20 cellular contexts compared by ENCODE assay signal in genomic region chr13:24361852-24362366, GRCh38. TPM values are rescaled to one million over a fixed set of nuclear protein-coding genes. Genes with fewer than 3 reads are reported as not detected.
DNase-seq lines count a peak whose midpoint lies in the region; TF ChIP-seq lines count a peak whose summit lies in the region.
"Had no signal": no experiment of that assay in that cellular context is flagged by ENCODE, and none has a peak within 500 bp of the region (broad histone marks: within the 10 kb centered on the region; RNA-seq: fewer than 3 reads in every experiment).

No MANE protein-coding gene starts in this region.

- no CpG with 5 or more reads among the region's 8 CpGs for WGBS in H9 (ENCODE audit: extremely low coverage, insufficient read length, low lambda C conversion rate)
- no CpG with 5 or more reads among the region's 8 CpGs for WGBS in neuronal stem cell (ENCODE audit: extremely low coverage in 2 of 2, insufficient read length in 2 of 2, insufficient replicate concordance in 1 of 2), 2 donors
- 78 to 89% (median 83%) methylated on average over 2 to 8 of the region's 8 CpGs; no CpG with 5 or more reads in 1 of the 5 donors for WGBS in spleen, 5 donors

- no peak for TF ChIP-seq POLR2A in spleen (IDR thresholded peaks at IDR 0.05)

- no peak overlapping the region for H3K9ac ChIP-seq in H9 (ENCODE audit: extremely low read depth, insufficient read length, low read length)
- no peak overlapping the region for H3K9ac ChIP-seq in colonic mucosa (ENCODE audit: low read depth in 2 of 2, low read length in 2 of 2)
- no peak overlapping the region for H3K9ac ChIP-seq in neuronal stem cell (ENCODE audit: low read depth, low read length, poor library complexity)
- H3K9ac ChIP-seq: BLaER1 had no signal

- no peaks in the 10 kb centered on the region for H3K36me3 ChIP-seq in colonic mucosa
- no peaks in the 10 kb centered on the region for H3K36me3 ChIP-seq in neuronal stem cell (replicated peaks in 1 of 2; ENCODE audit: control insufficient read depth in 2 of 2, insufficient read depth in 2 of 2, low read length in 2 of 2)
- no peaks in the 10 kb centered on the region for H3K36me3 ChIP-seq in spleen
- H3K36me3 ChIP-seq: BE2C, BLaER1 had no signal

- H3K4me3 Mint-ChIP-seq in H9 = no peak overlapping the region
- no peak overlapping the region for H3K4me3 Mint-ChIP-seq in activated CD4-positive, alpha-beta T cell treated with anti-CD3 and anti-CD28 coated beads, Interleukin-2, amount 10 ng/mL, durations not matched to agents 7 days and 5 days
- H3K4me3 Mint-ChIP-seq: CD4-positive, alpha-beta memory T cell; CD4-positive, CD25-positive, alpha-beta regulatory T cell; CD8-positive, alpha-beta memory T cell had no signal

- intact Hi-C loops in colonic mucosa (cut with DNase I) (no loop called here), spleen (cut with DNase I; ENCODE audit: low total_unique reads) (no loop called here)

- H2AK5ac ChIP-seq in H9 (ENCODE audit: insufficient read length, low read length) (no peak overlapping the region), neuronal stem cell (ENCODE audit: low read depth, low read length) (no peak overlapping the region)

- H3K27ac Mint-ChIP-seq in H9 = no peak overlapping the region
- H3K27ac Mint-ChIP-seq in activated CD4-positive, alpha-beta T cell treated with anti-CD3 and anti-CD28 coated beads, Interleukin-2, amount 10 ng/mL, durations not matched to agents 7 days and 5 days = no peak overlapping the region
- H3K27ac Mint-ChIP-seq: CD4-positive, alpha-beta memory T cell; CD4-positive, CD25-positive, alpha-beta regulatory T cell had no signal

- no peaks in the 10 kb centered on the region; the same call in 1 of the 2 replicates for H3K27me3 Mint-ChIP-seq in H9 (ENCODE audit: low read depth)
- no peaks in the 10 kb centered on the region for H3K27me3 Mint-ChIP-seq in activated CD4-positive, alpha-beta T cell treated with anti-CD3 and anti-CD28 coated beads, Interleukin-2, amount 10 ng/mL, durations not matched to agents 7 days and 5 days

- H4K91ac ChIP-seq in H9 (ENCODE audit: insufficient read length, low read depth, low read length) = no peak overlapping the region
- no peak overlapping the region for H4K91ac ChIP-seq in neuronal stem cell (ENCODE audit: low read depth, low read length, poor library complexity)

- no peak overlapping the region for H2BK15ac ChIP-seq in H9 (ENCODE audit: low read depth, low read length)
- H2BK15ac ChIP-seq in neuronal stem cell (ENCODE audit: low read length) = no peak overlapping the region

- no peaks in the 10 kb centered on the region for H3K9me3 Mint-ChIP-seq in H9
- H3K9me3 Mint-ChIP-seq in activated CD4-positive, alpha-beta T cell treated with anti-CD3 and anti-CD28 coated beads, Interleukin-2, amount 10 ng/mL, durations not matched to agents 7 days and 5 days = no peaks in the 10 kb centered on the region
- H3K9me3 Mint-ChIP-seq: CD8-positive, alpha-beta memory T cell had no signal

- no peaks in the 10 kb centered on the region for H3K79me1 ChIP-seq in H9 (ENCODE audit: insufficient read depth, low read depth, low read length, poor library complexity, severe bottlenecking)
- H3K79me1 ChIP-seq in neuronal stem cell (ENCODE audit: low read depth, low read length) = no peaks in the 10 kb centered on the region

- POLR2A ChIA-PET in activated CD4-positive, alpha-beta T cell treated with anti-CD3 and anti-CD28 coated beads, Interleukin-2, amount 10 ng/mL, durations not matched to agents 7 days and 5 days (lab: Charles Lee) = no interaction called here

- no peak overlapping the region for H3K18ac ChIP-seq in H9 (ENCODE audit: insufficient read length, low read depth, low read length)
- H3K18ac ChIP-seq in neuronal stem cell (ENCODE audit: low read length) = peak overlapping the region; percentile 64

- peaks cover 3% of the 10 kb centered on the region for H4K20me1 ChIP-seq in H9 (ENCODE audit: control insufficient read depth, insufficient read depth, insufficient read length)
- H4K20me1 ChIP-seq: BLaER1 had no signal

- H3K36me3 Mint-ChIP-seq in H9 (ENCODE audit: insufficient read depth in 1 of 3, low read depth in 3 of 3) = no peaks in the 10 kb centered on the region; a peak in 1 of 7 replicates
- H3K36me3 Mint-ChIP-seq in activated CD4-positive, alpha-beta T cell treated with anti-CD3 and anti-CD28 coated beads, Interleukin-2, amount 10 ng/mL, durations not matched to agents 7 days and 5 days (ENCODE audit: low read depth) = no peaks in the 10 kb centered on the region
- H3K36me3 Mint-ChIP-seq: CD14-positive monocyte; CD4-positive, alpha-beta memory T cell; CD4-positive, CD25-positive, alpha-beta regulatory T cell; CD8-positive, alpha-beta memory T cell had no signal

- H3K4ac ChIP-seq in H9 (ENCODE audit: low read depth, low read length) (no peak overlapping the region), neuronal stem cell (ENCODE audit: low read length) (no peak overlapping the region)

- TF ChIP-seq CTCF in H9 (conservative IDR thresholded peaks at IDR 0.05) (no peak), colonic mucosa (IDR thresholded peaks at IDR 0.05) (no peak), spleen (IDR thresholded peaks at IDR 0.05 in 8 of 11, conservative IDR thresholded peaks at IDR 0.05 in 3 of 11) (no peak)

- no peaks in the 10 kb centered on the region for H3K4me1 Mint-ChIP-seq in H9
- no peaks in the 10 kb centered on the region for H3K4me1 Mint-ChIP-seq in activated CD4-positive, alpha-beta T cell treated with anti-CD3 and anti-CD28 coated beads, Interleukin-2, amount 10 ng/mL, durations not matched to agents 7 days and 5 days
- H3K4me1 Mint-ChIP-seq: CD14-positive monocyte; CD4-positive, alpha-beta memory T cell; CD4-positive, CD25-positive, alpha-beta regulatory T cell; CD8-positive, alpha-beta memory T cell had no signal

- H3K23ac ChIP-seq in H9 (ENCODE audit: insufficient read length, low read depth, low read length) (no peak overlapping the region), neuronal stem cell (ENCODE audit: low read depth, low read length, poor library complexity) (no peak overlapping the region)

- no peak overlapping the region for H2AFZ ChIP-seq in H9 (ENCODE audit: low read length)
- no peak overlapping the region for H2AFZ ChIP-seq in neuronal stem cell (ENCODE audit: low read length)

- H2BK5ac ChIP-seq in H9 (ENCODE audit: insufficient read length, low read length) = no peak overlapping the region
- no peak overlapping the region for H2BK5ac ChIP-seq in neuronal stem cell (ENCODE audit: low read length)

- H3K4me2 ChIP-seq in H9 (ENCODE audit: insufficient read depth, insufficient read length, low read length) (no peak overlapping the region), neuronal stem cell (ENCODE audit: insufficient read depth, low read length, poor library complexity, severe bottlenecking) (no peak overlapping the region)
- H3K4me2 ChIP-seq: BLaER1 had no signal

- H3K27me3 ChIP-seq in H9 (ENCODE audit: insufficient read depth, low read length) = no peaks in the 10 kb centered on the region
- no peaks in the 10 kb centered on the region for H3K27me3 ChIP-seq in colonic mucosa
- H3K27me3 ChIP-seq in neuronal stem cell (ENCODE audit: control insufficient read depth in 3 of 3, insufficient read depth in 3 of 3, low read depth in 1 of 3, low read length in 3 of 3) = peaks cover 0 to under 1% (median 0%) of the 10 kb centered on the region in 3 experiments
- no peaks in the 10 kb centered on the region for H3K27me3 ChIP-seq in spleen (replicated peaks in 1 of 7)
- H3K27me3 ChIP-seq: BE2C, BLaER1 had no signal

- no peak overlapping the region for H4K8ac ChIP-seq in H9 (replicated peaks; ENCODE audit: insufficient read length, low read depth, low read length)
- H4K8ac ChIP-seq in neuronal stem cell (ENCODE audit: low read depth, low read length) = no peak overlapping the region

- CTCF ChIA-PET in activated CD4-positive, alpha-beta T cell treated with anti-CD3 and anti-CD28 coated beads, Interleukin-2, amount 10 ng/mL, durations not matched to agents 7 days and 5 days (lab: Charles Lee) = no interaction called here

- no peak overlapping the region for H2BK120ac ChIP-seq in H9 (ENCODE audit: low read depth, low read length, poor library complexity, severe bottlenecking)
- H2BK120ac ChIP-seq in neuronal stem cell (ENCODE audit: low read depth, low read length) = no peak overlapping the region

- no peak overlapping the region for H3K56ac ChIP-seq in H9 (ENCODE audit: insufficient read length, low read depth, low read length)

- 0 out of 2 replicates have a peak overlapping the region, but pooled peaks have one; percentile 1 for H3K14ac ChIP-seq in H9 (ENCODE audit: insufficient read depth, low read length)
- H3K14ac ChIP-seq in neuronal stem cell (ENCODE audit: low read length) = peak overlapping the region; percentile 47

- H3K4me3 ChIP-seq in colonic mucosa (no peak overlapping the region), neuronal stem cell (ENCODE audit: low read length in 2 of 2) (no peak overlapping the region), spleen (no peak overlapping the region)
- H3K4me3 ChIP-seq: BLaER1 had no signal

- H2BK20ac ChIP-seq in H9 (ENCODE audit: low read depth, low read length, poor library complexity, severe bottlenecking) = no peak overlapping the region

- no peak overlapping the region for H4K5ac ChIP-seq in H9 (ENCODE audit: insufficient read length, low read depth, low read length)

- H2BK12ac ChIP-seq in H9 (ENCODE audit: insufficient read length, low read depth, low read length) = no peak overlapping the region
- no peak overlapping the region for H2BK12ac ChIP-seq in neuronal stem cell (ENCODE audit: low read length)

- no peak overlapping the region for H3K27ac ChIP-seq in H9 (ENCODE audit: insufficient read length, low read depth, low read length)
- peak overlapping the region; percentile 14 for H3K27ac ChIP-seq in colonic mucosa
- no peak overlapping the region for H3K27ac ChIP-seq in neuronal stem cell (replicated peaks; ENCODE audit: low read length)
- no peak overlapping the region for H3K27ac ChIP-seq in spleen
- H3K27ac ChIP-seq in substantia nigra (ENCODE audit: low read depth, low read length, poor library complexity, severe bottlenecking) = no peak overlapping the region
- H3K27ac ChIP-seq: BLaER1 had no signal

- H3K9me3 ChIP-seq in H9 (ENCODE audit: control insufficient read depth, low read depth, low read length) (no peaks in the 10 kb centered on the region), colonic mucosa (no peaks in the 10 kb centered on the region), neuronal stem cell (replicated peaks in 1 of 2; ENCODE audit: control insufficient read depth in 2 of 2, insufficient read depth in 1 of 2, low read depth in 1 of 2, low read length in 2 of 2) (peaks cover 0 to 1% of the 10 kb centered on the region in 2 donors), spleen (no peaks in the 10 kb centered on the region)
- H3K9me3 ChIP-seq: BLaER1 had no signal

- no peak overlapping the region for H3T11ph ChIP-seq in H9 (ENCODE audit: low read length)

- no peaks in the 10 kb centered on the region for H3K23me2 ChIP-seq in H9 (ENCODE audit: insufficient read length, low read depth, low read length, poor library complexity, severe bottlenecking)

- no peaks in the 10 kb centered on the region for H3K79me2 ChIP-seq in H9 (ENCODE audit: insufficient read depth, low read length)

- H3K4me1 ChIP-seq in H9 (ENCODE audit: insufficient read depth, low read length) (no peaks in the 10 kb centered on the region), colonic mucosa (no peaks in the 10 kb centered on the region), neuronal stem cell (ENCODE audit: control insufficient read depth in 2 of 2, insufficient read depth in 1 of 2, low read depth in 1 of 2, low read length in 2 of 2) (peaks cover 0 to under 1% of the 10 kb centered on the region in 2 donors), spleen (no peaks in the 10 kb centered on the region)
- H3K4me1 ChIP-seq: BE2C, BLaER1 had no signal

- DNase-seq in H9 (no peak), colonic mucosa (no peak), neuronal stem cell (ENCODE audit: low spot score) (no peak), spleen (peak; percentile 62), DMS 273 (lab: John Stamatoyannopoulos, UW; ENCODE audit: unreplicated experiment) (no peak), substantia nigra (lab: John Stamatoyannopoulos, UW) (no peak), NCI-H1417 (lab: John Stamatoyannopoulos, UW) (no peak)
- no peak for DNase-seq in activated CD4-positive, alpha-beta T cell treated with anti-CD3 and anti-CD28 coated beads, Interleukin-2, amount 10 ng/mL, durations not matched to agents 7 days and 5 days
- DNase-seq: 8988T; ACHN; BE2C; C1 segment of cervical spinal cord; CD4-positive, CD25-positive, alpha-beta regulatory T cell; CD8-positive, alpha-beta memory T cell; COR-L47; DMS79 treated with DMSO at 0.1 percent for 48 hours; GF-D8 had no signal

RNA-seq across cellular contexts. Expression of gene C1QTNF9, which starts 52.5 kb away (rescaled TPM):
- total RNA-seq in H9 (2021) = not detected in 2 replicates
- total RNA-seq in colonic mucosa = under 1 TPM in 1 of 2 donors, not detected in 1; 0.19 TPM
- polyA plus RNA-seq in neuronal stem cell (2013, experiment 1 of 2) = 0.01 TPM
- not detected for polyA plus RNA-seq in neuronal stem cell (2013, experiment 2 of 2)
- under 1 TPM in 3 of 7 donors, not detected in 4; 0.28 to 0.72 (median 0.35) TPM for total RNA-seq in spleen
- polyA plus RNA-seq in spleen = under 1 TPM in 2 of 3 donors, not detected in 1; 0.15 to 0.48 TPM
- under 1 TPM in 1 of 2 experiments, not detected in 1; 0.10 TPM for total RNA-seq in activated CD4-positive, alpha-beta T cell treated with anti-CD3 and anti-CD28 coated beads, Interleukin-2, amount 10 ng/mL, durations not matched to agents 7 days and 5 days
- total RNA-seq: CD4-positive, alpha-beta memory T cell; CD8-positive, alpha-beta memory T cell had no signal
- polyA plus RNA-seq: CD14-positive monocyte; CD4-positive, alpha-beta memory T cell; CD4-positive, CD25-positive, alpha-beta regulatory T cell; CD8-positive, alpha-beta memory T cell had no signal
